In genomic region chr2:30225131-30225762, GRCh38 we compare ENCODE assay signal across 2 cellular contexts.
A peak's percentile ranks its signal among the peaks of the same experiment; 100 is the strongest.
TF ChIP-seq lines count a peak whose summit lies in the region.

No MANE protein-coding gene starts in this region.

TF ChIP-seq in PFSK-1, 5 proteins besides CTCF, POLR2A, EP300 and RAD21 (continued from another document):
- no peak for TF ChIP-seq REST (IDR thresholded peaks at IDR 0.05; ENCODE audit: insufficient read depth in 1 of 2, low read depth in 2 of 2, low read length in 2 of 2)

TF ChIP-seq in GM12878, 131 proteins besides CTCF, POLR2A, EP300 and RAD21 (continued from another document and continues in another):
- TF ChIP-seq ZNF687 (IDR thresholded peaks at IDR 0.05) = 0 out of 2 replicates have a peak, but pooled peaks have one; percentile 42
- TF ChIP-seq NFIC (IDR thresholded peaks at IDR 0.05; ENCODE audit: low read depth, low read length) = no peak
- TF ChIP-seq SREBF2 (IDR thresholded peaks at IDR 0.05; ENCODE audit: low read length) = no peak
- 0 out of 2 replicates have a peak, but pooled peaks have one; percentile 8 for TF ChIP-seq SPI1 (IDR thresholded peaks at IDR 0.05; ENCODE audit: borderline replicate concordance, insufficient read depth, low read depth, low read length)
- no peak for TF ChIP-seq EZH2 (IDR thresholded peaks at IDR 0.05; ENCODE audit: borderline replicate concordance, control insufficient read depth, low read depth, low read length)
- no peak for TF ChIP-seq PML (IDR thresholded peaks at IDR 0.05; ENCODE audit: low read length)
- no peak for TF ChIP-seq REST (IDR thresholded peaks at IDR 0.05; ENCODE audit: low read depth, low read length)
- TF ChIP-seq RB1 (IDR thresholded peaks at IDR 0.05; ENCODE audit: borderline replicate concordance) = no peak
- TF ChIP-seq USF2 (IDR thresholded peaks at IDR 0.05; ENCODE audit: borderline replicate concordance, low read depth, low read length) = no peak
- no peak for TF ChIP-seq STAT1 (conservative IDR thresholded peaks at IDR 0.05)
- TF ChIP-seq MYC (IDR thresholded peaks at IDR 0.05; ENCODE audit: insufficient read depth, insufficient read length, insufficient replicate concordance, low read length, severe bottlenecking) = no peak
- no peak for TF ChIP-seq SMAD5 (IDR thresholded peaks at IDR 0.05; ENCODE audit: low read depth)
- no peak for TF ChIP-seq ZBED1 (IDR thresholded peaks at IDR 0.05; ENCODE audit: borderline replicate concordance)
- no peak for TF ChIP-seq HDAC6 (IDR thresholded peaks at IDR 0.05; ENCODE audit: unreplicated experiment)
- no peak for TF ChIP-seq IRF4 (IDR thresholded peaks at IDR 0.05; ENCODE audit: low read depth, low read length)
- TF ChIP-seq BMI1 (IDR thresholded peaks at IDR 0.05; ENCODE audit: borderline replicate concordance) = no peak
- no peak for TF ChIP-seq MEF2A (IDR thresholded peaks at IDR 0.05; ENCODE audit: insufficient read depth, low read depth, low read length)
- TF ChIP-seq ZNF24 (IDR thresholded peaks at IDR 0.05) = no peak
- no peak for TF ChIP-seq CEBPZ (IDR thresholded peaks at IDR 0.05; ENCODE audit: low read depth, low read length)
- TF ChIP-seq SKIL (IDR thresholded peaks at IDR 0.05; ENCODE audit: low read depth, poor library complexity, severe bottlenecking) = no peak
- peak; percentile 83 for TF ChIP-seq IKZF1 (conservative IDR thresholded peaks at IDR 0.05)
- TF ChIP-seq NBN (IDR thresholded peaks at IDR 0.05) = no peak
- no peak for TF ChIP-seq NR2C2 (IDR thresholded peaks at IDR 0.05; ENCODE audit: borderline replicate concordance, control insufficient read depth, insufficient read length, low read depth)
- TF ChIP-seq ATF7 (IDR thresholded peaks at IDR 0.05; ENCODE audit: low read depth) = no peak
- no peak for TF ChIP-seq YY1 (IDR thresholded peaks at IDR 0.05; ENCODE audit: low read depth, low read length)
- TF ChIP-seq POLR2AphosphoS5 (IDR thresholded peaks at IDR 0.05; ENCODE audit: low read length) = 0 out of 2 replicates have a peak, but pooled peaks have one; percentile 48
- no peak for TF ChIP-seq ZNF207 (IDR thresholded peaks at IDR 0.05; ENCODE audit: borderline replicate concordance)
- TF ChIP-seq POLR2AphosphoS2 (IDR thresholded peaks at IDR 0.05; ENCODE audit: low read depth, low read length) = no peak
- TF ChIP-seq CHD2 (IDR thresholded peaks at IDR 0.05; ENCODE audit: borderline replicate concordance, low read depth, low read length) = no peak
- TF ChIP-seq RCOR1 (conservative IDR thresholded peaks at IDR 0.05; ENCODE audit: low read depth, low read length) = no peak
- TF ChIP-seq FOXK2 (IDR thresholded peaks at IDR 0.05) = peak; percentile 72
- TF ChIP-seq SUPT20H (IDR thresholded peaks at IDR 0.05; ENCODE audit: borderline replicate concordance, control insufficient read depth, low read depth, low read length) = no peak
- TF ChIP-seq SUZ12 (IDR thresholded peaks at IDR 0.05; ENCODE audit: unreplicated experiment) = no peak
- TF ChIP-seq JUND (IDR thresholded peaks at IDR 0.05; ENCODE audit: low read depth, low read length) = no peak
- TF ChIP-seq HDGF (IDR thresholded peaks at IDR 0.05) = no peak
- no peak for TF ChIP-seq CHD4 (IDR thresholded peaks at IDR 0.05)
- TF ChIP-seq ESRRA (IDR thresholded peaks at IDR 0.05; ENCODE audit: low read length) = no peak
- no peak for TF ChIP-seq TARDBP (IDR thresholded peaks at IDR 0.05; ENCODE audit: borderline replicate concordance)
- no peak for TF ChIP-seq BHLHE40 (IDR thresholded peaks at IDR 0.05; ENCODE audit: borderline replicate concordance in 1 of 2, low read depth in 2 of 2, low read length in 1 of 2)
- no peak for TF ChIP-seq SIX5 (IDR thresholded peaks at IDR 0.05; ENCODE audit: low read depth, low read length, severe bottlenecking)
- TF ChIP-seq CREM (IDR thresholded peaks at IDR 0.05; ENCODE audit: low read depth) = no peak
- no peak for TF ChIP-seq ZNF274 (IDR thresholded peaks at IDR 0.05; ENCODE audit: insufficient read depth, insufficient read length)
- no peak for TF ChIP-seq SMAD1 (IDR thresholded peaks at IDR 0.05; ENCODE audit: low read depth, partially characterized antibody)
- TF ChIP-seq MEF2B (IDR thresholded peaks at IDR 0.05; ENCODE audit: partially characterized antibody, poor library complexity, severe bottlenecking) = no peak
- TF ChIP-seq CBFB (IDR thresholded peaks at IDR 0.05; ENCODE audit: low read depth) = no peak
- no peak for TF ChIP-seq FOXM1 (IDR thresholded peaks at IDR 0.05; ENCODE audit: low read depth, low read length)
- TF ChIP-seq SREBF1 (IDR thresholded peaks at IDR 0.05; ENCODE audit: low read length) = no peak
- no peak for TF ChIP-seq NR2C1 (IDR thresholded peaks at IDR 0.05)
- peak; percentile 75 for TF ChIP-seq RELB (IDR thresholded peaks at IDR 0.05; ENCODE audit: low read depth)
- no peak for TF ChIP-seq NFYA (IDR thresholded peaks at IDR 0.05; ENCODE audit: borderline replicate concordance, low read depth, low read length)
- TF ChIP-seq SMARCA5 (IDR thresholded peaks at IDR 0.05) = peak; percentile 10; the same call in 1 of the 2 replicates
- no peak for TF ChIP-seq BCL11A (IDR thresholded peaks at IDR 0.05; ENCODE audit: low read depth, low read length)
- peak; percentile 72; the same call in 1 of the 2 replicates for TF ChIP-seq TCF12 (IDR thresholded peaks at IDR 0.05; ENCODE audit: low read depth, low read length)
- 0 out of 2 replicates have a peak, but pooled peaks have one; percentile 24 for TF ChIP-seq RUNX3 (IDR thresholded peaks at IDR 0.05; ENCODE audit: low read length)
- no peak for TF ChIP-seq CBX3 (IDR thresholded peaks at IDR 0.05; ENCODE audit: borderline replicate concordance, low read depth)
- TF ChIP-seq RFX5 (IDR thresholded peaks at IDR 0.05; ENCODE audit: low read depth, low read length) = no peak
- TF ChIP-seq SMC3 (IDR thresholded peaks at IDR 0.05; ENCODE audit: borderline replicate concordance, low read length) = no peak
- no peak for TF ChIP-seq PAX8 (IDR thresholded peaks at IDR 0.05)
